ENCODE assay signal across 1 cellular context in the genomic region with DNA sequence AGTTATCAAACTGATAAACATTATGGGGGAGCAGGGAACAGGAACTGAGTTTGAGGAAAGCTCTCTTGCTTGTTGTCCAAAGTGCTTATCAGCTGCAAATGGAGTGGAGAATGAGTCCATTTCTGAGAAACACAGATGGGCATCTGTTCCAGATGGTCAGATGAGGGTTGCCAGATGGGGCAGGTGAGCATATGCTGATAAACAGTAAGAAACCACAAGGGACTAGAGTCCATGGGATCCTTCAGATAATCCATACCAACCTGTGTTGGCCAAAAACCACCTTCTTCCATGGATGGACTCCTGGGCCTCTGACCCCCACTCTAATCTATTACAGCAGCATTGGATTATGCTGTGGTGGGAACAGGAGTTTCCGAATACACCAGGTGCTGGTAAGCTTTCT.
TF ChIP-seq lines count a peak whose summit lies in the region.

No MANE protein-coding gene starts in this region.

TF ChIP-seq in K562, 482 proteins besides CTCF, POLR2A, EP300 and RAD21 (continued from another document and continues in another):
- TF ChIP-seq RBBP5 (IDR thresholded peaks at IDR 0.05; ENCODE audit: borderline replicate concordance, insufficient read depth, low read length, poor library complexity, severe bottlenecking): no peak
- peak; percentile 80; the same call in 1 of the 2 replicates for TF ChIP-seq SMARCA4 (IDR thresholded peaks at IDR 0.05)
- peak; percentile 96 to 97 for TF ChIP-seq TRIM24 (IDR thresholded peaks at IDR 0.05)
- no peak for TF ChIP-seq MCM3 (IDR thresholded peaks at IDR 0.05)
- TF ChIP-seq SMARCB1 (IDR thresholded peaks at IDR 0.05; ENCODE audit: insufficient read length, low read depth): no peak
- TF ChIP-seq ZNF766 (CRISPR knock-in tag; conservative IDR thresholded peaks at IDR 0.05): peak; percentile 96
- peak; percentile 89 for TF ChIP-seq GATA2 (CRISPR knock-in tag; IDR thresholded peaks at IDR 0.05)
- peak; percentile 44; the same call in 1 of the 2 replicates for TF ChIP-seq BACH1 (tag; IDR thresholded peaks at IDR 0.05)
- TF ChIP-seq, protein P1, sequence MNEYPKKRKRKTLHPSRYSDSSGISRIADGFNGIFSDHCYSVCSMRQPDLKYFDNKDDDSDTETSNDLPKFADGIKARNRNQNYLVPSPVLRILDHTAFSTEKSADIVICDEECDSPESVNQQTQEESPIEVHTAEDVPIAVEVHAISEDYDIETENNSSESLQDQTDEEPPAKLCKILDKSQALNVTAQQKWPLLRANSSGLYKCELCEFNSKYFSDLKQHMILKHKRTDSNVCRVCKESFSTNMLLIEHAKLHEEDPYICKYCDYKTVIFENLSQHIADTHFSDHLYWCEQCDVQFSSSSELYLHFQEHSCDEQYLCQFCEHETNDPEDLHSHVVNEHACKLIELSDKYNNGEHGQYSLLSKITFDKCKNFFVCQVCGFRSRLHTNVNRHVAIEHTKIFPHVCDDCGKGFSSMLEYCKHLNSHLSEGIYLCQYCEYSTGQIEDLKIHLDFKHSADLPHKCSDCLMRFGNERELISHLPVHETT (CRISPR knock-in tag; conservative IDR thresholded peaks at IDR 0.05 in 1 of 2, IDR thresholded peaks at IDR 0.05 in 1 of 2): peak in 1 of 2 experiments; percentile 72; a peak in 2 of 4 replicates
- no peak for TF ChIP-seq ZNF407 (IDR thresholded peaks at IDR 0.05; ENCODE audit: low read depth)
- TF ChIP-seq TEAD4 (IDR thresholded peaks at IDR 0.05; ENCODE audit: low read length): peak; percentile 99
- TF ChIP-seq TEAD4 (CRISPR knock-in tag; IDR thresholded peaks at IDR 0.05; ENCODE audit: borderline replicate concordance): no peak
- peak; percentile 91 for TF ChIP-seq SOX6 (IDR thresholded peaks at IDR 0.05)
- TF ChIP-seq PYGO2 (tag; IDR thresholded peaks at IDR 0.05): peak; percentile 65
- TF ChIP-seq CREB3 (tag; conservative IDR thresholded peaks at IDR 0.05; ENCODE audit: low read depth): peak; percentile 72; the same call in 1 of the 2 replicates
- TF ChIP-seq, protein P2, sequence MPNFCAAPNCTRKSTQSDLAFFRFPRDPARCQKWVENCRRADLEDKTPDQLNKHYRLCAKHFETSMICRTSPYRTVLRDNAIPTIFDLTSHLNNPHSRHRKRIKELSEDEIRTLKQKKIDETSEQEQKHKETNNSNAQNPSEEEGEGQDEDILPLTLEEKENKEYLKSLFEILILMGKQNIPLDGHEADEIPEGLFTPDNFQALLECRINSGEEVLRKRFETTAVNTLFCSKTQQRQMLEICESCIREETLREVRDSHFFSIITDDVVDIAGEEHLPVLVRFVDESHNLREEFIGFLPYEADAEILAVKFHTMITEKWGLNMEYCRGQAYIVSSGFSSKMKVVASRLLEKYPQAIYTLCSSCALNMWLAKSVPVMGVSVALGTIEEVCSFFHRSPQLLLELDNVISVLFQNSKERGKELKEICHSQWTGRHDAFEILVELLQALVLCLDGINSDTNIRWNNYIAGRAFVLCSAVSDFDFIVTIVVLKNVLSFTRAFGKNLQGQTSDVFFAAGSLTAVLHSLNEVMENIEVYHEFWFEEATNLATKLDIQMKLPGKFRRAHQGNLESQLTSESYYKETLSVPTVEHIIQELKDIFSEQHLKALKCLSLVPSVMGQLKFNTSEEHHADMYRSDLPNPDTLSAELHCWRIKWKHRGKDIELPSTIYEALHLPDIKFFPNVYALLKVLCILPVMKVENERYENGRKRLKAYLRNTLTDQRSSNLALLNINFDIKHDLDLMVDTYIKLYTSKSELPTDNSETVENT (CRISPR knock-in tag; IDR thresholded peaks at IDR 0.05): no peak
- peak; percentile 85 for TF ChIP-seq ZEB2 (IDR thresholded peaks at IDR 0.05)
- peak; percentile 28; the same call in 1 of the 2 replicates for TF ChIP-seq ZBTB12 (CRISPR knock-in tag; IDR thresholded peaks at IDR 0.05)
- TF ChIP-seq DPF2 (IDR thresholded peaks at IDR 0.05): peak; percentile 88
- TF ChIP-seq MGA (IDR thresholded peaks at IDR 0.05): no peak
- no peak for TF ChIP-seq PPARD (CRISPR knock-in tag; IDR thresholded peaks at IDR 0.05)
- peak; percentile 77; the same call in 1 of the 2 replicates for TF ChIP-seq ZNF274 (IDR thresholded peaks at IDR 0.05; ENCODE audit: borderline replicate concordance, low read depth, low read length)
- 0 out of 2 replicates have a peak, but pooled peaks have one; percentile 30 for TF ChIP-seq TOE1 (IDR thresholded peaks at IDR 0.05; ENCODE audit: borderline replicate concordance)
- no peak for TF ChIP-seq TOE1 (CRISPR knock-in tag; IDR thresholded peaks at IDR 0.05; ENCODE audit: borderline replicate concordance, low read depth)
- TF ChIP-seq SMARCE1 (IDR thresholded peaks at IDR 0.05): peak; percentile 75; the same call in 1 of the 2 replicates
- peak in 1 of 2 experiments; percentile 74; a peak in 2 of 4 replicates for TF ChIP-seq RCOR1 (IDR thresholded peaks at IDR 0.05; ENCODE audit: borderline replicate concordance in 1 of 2, low read depth in 2 of 2, low read length in 2 of 2)
- TF ChIP-seq CCAR2 (IDR thresholded peaks at IDR 0.05; ENCODE audit: low read depth, low read length): no peak
